In the genomic region with DNA sequence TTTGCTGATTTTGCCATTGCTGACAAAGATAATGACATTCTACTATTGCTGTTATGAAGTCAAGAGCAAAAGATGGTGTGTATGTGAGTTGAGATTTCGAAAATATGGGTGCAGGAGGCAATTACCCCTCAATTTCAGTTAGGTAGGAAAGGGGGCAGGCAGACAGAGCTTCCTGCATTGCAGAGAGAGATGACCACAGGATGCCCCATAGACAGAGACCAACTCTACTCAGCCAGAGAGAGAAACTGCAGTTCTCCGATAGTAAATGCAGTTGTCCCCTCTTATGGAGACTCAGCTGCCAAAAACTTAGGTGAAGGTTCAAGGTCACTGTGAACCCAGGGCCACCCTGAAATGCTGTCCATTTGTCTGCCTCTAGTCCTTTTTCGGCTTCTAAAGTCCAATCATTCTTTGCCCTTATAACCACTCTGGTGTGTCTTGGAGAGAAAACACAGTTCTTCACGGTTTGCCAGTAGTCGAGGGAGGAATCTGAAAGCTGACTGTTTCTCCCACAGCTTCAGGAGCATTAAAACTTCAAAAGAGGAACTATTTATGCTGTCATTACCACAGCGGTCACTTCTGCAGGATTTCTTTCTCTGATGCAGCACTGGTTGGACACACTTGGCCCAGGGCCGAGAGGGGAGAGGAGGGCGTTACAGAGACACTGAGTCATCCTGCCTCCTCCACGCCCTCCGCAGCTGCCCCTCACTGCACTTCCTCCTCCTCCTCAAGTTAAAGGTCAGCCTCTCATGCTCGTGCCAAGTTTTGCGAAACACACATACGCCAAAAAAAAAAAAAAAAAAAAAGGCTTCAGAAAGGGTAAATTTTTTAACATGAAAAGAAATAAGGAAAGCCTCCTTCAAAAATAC, we compare ENCODE assay signal across 8 cellular contexts.
A peak's percentile ranks its signal among the peaks of the same experiment; 100 is the strongest.
DNase-seq lines count a peak whose midpoint lies in the region; ATAC-seq, FAIRE-seq and TF ChIP-seq lines count a peak whose summit lies in the region.

No MANE protein-coding gene starts in this region.

- H4K20me1 ChIP-seq in HepG2 (ENCODE audit: insufficient read depth, low read length): no peaks in the 10 kb centered on the region

- POLR2A ChIA-PET in RWPE1 (lab: Yijun Ruan, JAX; ENCODE audit: low non-redundant PET) (no interaction called here), HepG2 (lab: Yijun Ruan, JAX) (interaction anchor here (0.6 to 0.7 kb wide), 2 partner anchors 19 to 333 kb away, joined by 3 read pairs; no protein-coding TSS in a partner anchor)

- peak overlapping the region; percentile 90 for H3K27ac ChIP-seq in RWPE1
- no peak overlapping the region for H3K27ac ChIP-seq in caudate nucleus (ENCODE audit: low read depth, low read length)
- H3K27ac ChIP-seq in HepG2 (ENCODE audit: extremely low read length, insufficient read depth, low read length): peak overlapping the region; percentile 10

- peak; percentile 69 for FAIRE-seq in HepG2 (lab: Jason Lieb, UNC)

- TF ChIP-seq CTCF in RWPE1 (conservative IDR thresholded peaks at IDR 0.05; ENCODE audit: low read depth) (no peak), HepG2 (CRISPR knock-in tag; IDR thresholded peaks at IDR 0.05) (no peak)

- no peak overlapping the region for H3K9ac ChIP-seq in HepG2 (ENCODE audit: insufficient read depth, low read depth, low read length)

- TF ChIP-seq POLR2A in HepG2 (IDR thresholded peaks at IDR 0.05; ENCODE audit: insufficient read depth in 1 of 2, low read depth in 2 of 2, low read length in 2 of 2): no peak

- no peaks in the 10 kb centered on the region for H3K36me3 ChIP-seq in HepG2 (replicated peaks in 1 of 2; ENCODE audit: control insufficient read depth in 1 of 2, insufficient read depth in 2 of 2, low read length in 2 of 2)

- no TSS peak for BruUV-seq in HepG2 (replicated peaks; lab: Mats Ljungman, UMichigan)

- no peaks in the 10 kb centered on the region for H3K27me3 ChIP-seq in HepG2 (ENCODE audit: control insufficient read depth in 1 of 2, insufficient read depth in 2 of 2, low read length in 2 of 2)

- CTCF ChIA-PET in RWPE1 (lab: Yijun Ruan, JAX): interaction anchor here (0.8 kb wide), 1 partner anchor 93 kb away, joined by 4 read pairs; no protein-coding TSS in a partner anchor
- CTCF ChIA-PET in HepG2 (lab: Yijun Ruan, JAX; ENCODE audit: low intra/inter-chr PET ratio, low total read pairs): no interaction called here

- ATAC-seq in GM19043 (IDR thresholded peaks at IDR 0.05; ENCODE audit: low read depth, unreplicated experiment) (peak; percentile 97), HG03139 (IDR thresholded peaks at IDR 0.05; ENCODE audit: unreplicated experiment) (peak; percentile 96), HepG2 (peak; percentile 88)

- TF ChIP-seq RAD21 in HepG2 (CRISPR knock-in tag; IDR thresholded peaks at IDR 0.05): no peak

- peak overlapping the region; percentile 80 for H3K4me2 ChIP-seq in HepG2 (ENCODE audit: low read depth, low read length)

- TF ChIP-seq EP300 in HepG2 (IDR thresholded peaks at IDR 0.05; ENCODE audit: low read depth in 2 of 2, low read length in 2 of 2): peak in 1 of 2 experiments; percentile 35; a peak in 1 of 4 replicates
- no peak for TF ChIP-seq EP300 in HepG2 (CRISPR knock-in tag; IDR thresholded peaks at IDR 0.05; ENCODE audit: borderline replicate concordance)

- H3K4me3 ChIP-seq in HepG2 (replicated peaks in 1 of 3; ENCODE audit: insufficient read depth in 1 of 3, low read depth in 2 of 3, low read length in 3 of 3): peak overlapping the region; percentile 4 to 53 (median 28); a peak in 4 of 6 replicates

- in situ Hi-C loops in HepG2 (cut with HindIII; ENCODE audit: extremely low pct_ligation_motif_present, low pct_unique_long_range_greater_than_20kb): no loop called here

- no peaks in the 10 kb centered on the region for H3K79me2 ChIP-seq in HepG2 (ENCODE audit: insufficient read depth, low read length)

- WGBS in HepG2 (ENCODE audit: low lambda C conversion rate): 5% methylated on average over 12 of the region's 13 CpGs

- intact Hi-C loops in HepG2 (cut with micrococcal nuclease; ENCODE audit: unreplicated experiment): loop anchor here (5.0 kb wide), 3 partner anchors 55 to 335 kb away; no protein-coding TSS in a partner anchor

- no peak overlapping the region for H2AFZ ChIP-seq in HepG2 (ENCODE audit: low read length)

- DNase-seq in Ammon's horn (ENCODE audit: low spot score): peak; percentile 91
- DNase-seq in RWPE1 (ENCODE audit: low spot score): peak; percentile 88
- DNase-seq in caudate nucleus (lab: John Stamatoyannopoulos, UW): peak in 35 of 61 donors; percentile 9 to 71 (median 32)
- peak; percentile 88 for DNase-seq in HepG2 (ENCODE audit: low spot score)
- peak; percentile 16 for DNase-seq in stimulated activated CD8-positive, alpha-beta memory T cell treated with anti-CD3 and anti-CD28 coated beads, Interleukin-12 subunit alpha, Interleukin-12 subunit beta, amount 100 ng/mL, for 1 hour (ENCODE audit: low read depth)
- DNase-seq in NCI-H146 treated with DMSO at 0.1 percent for 48 hours (lab: John Stamatoyannopoulos, UW; ENCODE audit: unreplicated experiment): no peak

- peaks cover 52% of the 10 kb centered on the region for H3K4me1 ChIP-seq in HepG2 (ENCODE audit: insufficient read depth, low read length)

- no peaks in the 10 kb centered on the region for H3K9me3 ChIP-seq in HepG2 (ENCODE audit: low read length)

TF ChIP-seq in HepG2, 621 proteins besides CTCF, POLR2A, EP300 and RAD21 (continues in another document):
- TF ChIP-seq CHD4 (IDR thresholded peaks at IDR 0.05; ENCODE audit: borderline replicate concordance, low read length) (no peak), PRPF4 (IDR thresholded peaks at IDR 0.05; ENCODE audit: low read depth, low read length, poor library complexity, severe bottlenecking) (no peak), YEATS4 (CRISPR knock-in tag; IDR thresholded peaks at IDR 0.05; ENCODE audit: borderline replicate concordance) (no peak), MBNL3 (CRISPR knock-in tag; conservative IDR thresholded peaks at IDR 0.05) (no peak), BORCS8-MEF2B (CRISPR knock-in tag; IDR thresholded peaks at IDR 0.05) (no peak), GFI1 (CRISPR knock-in tag; IDR thresholded peaks at IDR 0.05; ENCODE audit: borderline replicate concordance) (no peak), ZNF317 (CRISPR knock-in tag; IDR thresholded peaks at IDR 0.05) (no peak), CREB1 (IDR thresholded peaks at IDR 0.05) (no peak), CREB1 (CRISPR knock-in tag; IDR thresholded peaks at IDR 0.05) (0 out of 2 replicates have a peak, but pooled peaks have one; percentile 11), HNRNPK (IDR thresholded peaks at IDR 0.05; ENCODE audit: low read depth, low read length, poor library complexity, severe bottlenecking) (no peak), RBFOX2 (IDR thresholded peaks at IDR 0.05; ENCODE audit: low read depth, low read length) (no peak)
- TF ChIP-seq, protein P1, sequence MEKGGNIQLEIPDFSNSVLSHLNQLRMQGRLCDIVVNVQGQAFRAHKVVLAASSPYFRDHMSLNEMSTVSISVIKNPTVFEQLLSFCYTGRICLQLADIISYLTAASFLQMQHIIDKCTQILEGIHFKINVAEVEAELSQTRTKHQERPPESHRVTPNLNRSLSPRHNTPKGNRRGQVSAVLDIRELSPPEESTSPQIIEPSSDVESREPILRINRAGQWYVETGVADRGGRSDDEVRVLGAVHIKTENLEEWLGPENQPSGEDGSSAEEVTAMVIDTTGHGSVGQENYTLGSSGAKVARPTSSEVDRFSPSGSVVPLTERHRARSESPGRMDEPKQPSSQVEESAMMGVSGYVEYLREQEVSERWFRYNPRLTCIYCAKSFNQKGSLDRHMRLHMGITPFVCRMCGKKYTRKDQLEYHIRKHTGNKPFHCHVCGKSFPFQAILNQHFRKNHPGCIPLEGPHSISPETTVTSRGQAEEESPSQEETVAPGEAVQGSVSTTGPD (CRISPR knock-in tag; IDR thresholded peaks at IDR 0.05): no peak
- TF ChIP-seq, protein P2, sequence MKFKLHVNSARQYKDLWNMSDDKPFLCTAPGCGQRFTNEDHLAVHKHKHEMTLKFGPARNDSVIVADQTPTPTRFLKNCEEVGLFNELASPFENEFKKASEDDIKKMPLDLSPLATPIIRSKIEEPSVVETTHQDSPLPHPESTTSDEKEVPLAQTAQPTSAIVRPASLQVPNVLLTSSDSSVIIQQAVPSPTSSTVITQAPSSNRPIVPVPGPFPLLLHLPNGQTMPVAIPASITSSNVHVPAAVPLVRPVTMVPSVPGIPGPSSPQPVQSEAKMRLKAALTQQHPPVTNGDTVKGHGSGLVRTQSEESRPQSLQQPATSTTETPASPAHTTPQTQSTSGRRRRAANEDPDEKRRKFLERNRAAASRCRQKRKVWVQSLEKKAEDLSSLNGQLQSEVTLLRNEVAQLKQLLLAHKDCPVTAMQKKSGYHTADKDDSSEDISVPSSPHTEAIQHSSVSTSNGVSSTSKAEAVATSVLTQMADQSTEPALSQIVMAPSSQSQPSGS (CRISPR knock-in tag; IDR thresholded peaks at IDR 0.05): no peak
- TF ChIP-seq, protein P3, sequence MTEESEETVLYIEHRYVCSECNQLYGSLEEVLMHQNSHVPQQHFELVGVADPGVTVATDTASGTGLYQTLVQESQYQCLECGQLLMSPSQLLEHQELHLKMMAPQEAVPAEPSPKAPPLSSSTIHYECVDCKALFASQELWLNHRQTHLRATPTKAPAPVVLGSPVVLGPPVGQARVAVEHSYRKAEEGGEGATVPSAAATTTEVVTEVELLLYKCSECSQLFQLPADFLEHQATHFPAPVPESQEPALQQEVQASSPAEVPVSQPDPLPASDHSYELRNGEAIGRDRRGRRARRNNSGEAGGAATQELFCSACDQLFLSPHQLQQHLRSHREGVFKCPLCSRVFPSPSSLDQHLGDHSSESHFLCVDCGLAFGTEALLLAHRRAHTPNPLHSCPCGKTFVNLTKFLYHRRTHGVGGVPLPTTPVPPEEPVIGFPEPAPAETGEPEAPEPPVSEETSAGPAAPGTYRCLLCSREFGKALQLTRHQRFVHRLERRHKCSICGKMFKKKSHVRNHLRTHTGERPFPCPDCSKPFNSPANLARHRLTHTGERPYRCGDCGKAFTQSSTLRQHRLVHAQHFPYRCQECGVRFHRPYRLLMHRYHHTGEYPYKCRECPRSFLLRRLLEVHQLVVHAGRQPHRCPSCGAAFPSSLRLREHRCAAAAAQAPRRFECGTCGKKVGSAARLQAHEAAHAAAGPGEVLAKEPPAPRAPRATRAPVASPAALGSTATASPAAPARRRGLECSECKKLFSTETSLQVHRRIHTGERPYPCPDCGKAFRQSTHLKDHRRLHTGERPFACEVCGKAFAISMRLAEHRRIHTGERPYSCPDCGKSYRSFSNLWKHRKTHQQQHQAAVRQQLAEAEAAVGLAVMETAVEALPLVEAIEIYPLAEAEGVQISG (CRISPR knock-in tag; IDR thresholded peaks at IDR 0.05): 0 out of 2 replicates have a peak, but pooled peaks have one; percentile 30
